Comparison of ENCODE assay signal across 3 cellular contexts in the genomic region with DNA sequence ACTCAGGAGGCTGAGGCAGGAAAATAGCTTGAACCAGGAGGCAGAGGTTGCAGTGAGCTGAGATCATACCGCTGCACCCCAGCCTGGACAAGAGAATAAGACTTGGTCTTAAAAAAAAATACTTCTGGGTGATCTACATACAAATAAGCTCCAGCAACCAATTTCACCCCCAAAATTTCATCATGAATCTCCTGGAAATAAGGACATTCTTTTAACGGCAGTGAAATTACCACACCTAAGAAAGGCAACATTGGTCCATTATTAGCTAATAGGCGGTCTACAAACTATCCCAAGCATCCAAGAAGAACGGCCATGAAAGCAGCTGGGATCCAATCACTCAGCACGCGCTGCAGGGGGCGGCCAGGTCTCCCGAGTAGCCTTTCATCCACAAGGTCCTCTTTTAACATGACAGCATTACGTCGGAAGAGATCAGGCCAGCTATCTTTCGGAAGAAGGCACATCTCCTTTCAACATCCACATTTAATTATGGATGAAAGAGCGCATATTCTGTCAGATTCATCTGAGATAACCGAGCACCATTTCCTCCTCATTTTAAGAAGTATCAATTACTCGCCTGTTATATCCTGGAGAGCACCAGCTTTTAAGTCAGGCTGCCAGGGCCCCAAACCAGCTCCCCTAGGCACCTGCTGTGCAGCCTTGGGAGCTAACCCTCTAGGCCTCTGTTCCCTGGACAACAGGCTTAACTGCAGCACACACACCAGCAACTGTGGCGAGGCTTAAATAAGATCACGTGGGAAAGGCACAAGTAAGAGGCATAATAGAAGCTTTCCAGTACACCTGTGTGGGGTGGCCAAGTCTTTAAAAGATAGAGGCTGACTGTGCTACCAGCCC.
TF ChIP-seq lines count a peak whose summit lies in the region.

No MANE protein-coding gene starts in this region.

TF ChIP-seq in GM23338, 12 proteins besides CTCF, POLR2A, EP300 and RAD21:
- TF ChIP-seq NANOG (IDR thresholded peaks at IDR 0.05; ENCODE audit: borderline replicate concordance): no peak
- TF ChIP-seq, protein P1, sequence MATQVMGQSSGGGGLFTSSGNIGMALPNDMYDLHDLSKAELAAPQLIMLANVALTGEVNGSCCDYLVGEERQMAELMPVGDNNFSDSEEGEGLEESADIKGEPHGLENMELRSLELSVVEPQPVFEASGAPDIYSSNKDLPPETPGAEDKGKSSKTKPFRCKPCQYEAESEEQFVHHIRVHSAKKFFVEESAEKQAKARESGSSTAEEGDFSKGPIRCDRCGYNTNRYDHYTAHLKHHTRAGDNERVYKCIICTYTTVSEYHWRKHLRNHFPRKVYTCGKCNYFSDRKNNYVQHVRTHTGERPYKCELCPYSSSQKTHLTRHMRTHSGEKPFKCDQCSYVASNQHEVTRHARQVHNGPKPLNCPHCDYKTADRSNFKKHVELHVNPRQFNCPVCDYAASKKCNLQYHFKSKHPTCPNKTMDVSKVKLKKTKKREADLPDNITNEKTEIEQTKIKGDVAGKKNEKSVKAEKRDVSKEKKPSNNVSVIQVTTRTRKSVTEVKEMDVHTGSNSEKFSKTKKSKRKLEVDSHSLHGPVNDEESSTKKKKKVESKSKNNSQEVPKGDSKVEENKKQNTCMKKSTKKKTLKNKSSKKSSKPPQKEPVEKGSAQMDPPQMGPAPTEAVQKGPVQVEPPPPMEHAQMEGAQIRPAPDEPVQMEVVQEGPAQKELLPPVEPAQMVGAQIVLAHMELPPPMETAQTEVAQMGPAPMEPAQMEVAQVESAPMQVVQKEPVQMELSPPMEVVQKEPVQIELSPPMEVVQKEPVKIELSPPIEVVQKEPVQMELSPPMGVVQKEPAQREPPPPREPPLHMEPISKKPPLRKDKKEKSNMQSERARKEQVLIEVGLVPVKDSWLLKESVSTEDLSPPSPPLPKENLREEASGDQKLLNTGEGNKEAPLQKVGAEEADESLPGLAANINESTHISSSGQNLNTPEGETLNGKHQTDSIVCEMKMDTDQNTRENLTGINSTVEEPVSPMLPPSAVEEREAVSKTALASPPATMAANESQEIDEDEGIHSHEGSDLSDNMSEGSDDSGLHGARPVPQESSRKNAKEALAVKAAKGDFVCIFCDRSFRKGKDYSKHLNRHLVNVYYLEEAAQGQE (IDR thresholded peaks at IDR 0.05; ENCODE audit: unreplicated experiment): no peak
- TF ChIP-seq, protein P2, sequence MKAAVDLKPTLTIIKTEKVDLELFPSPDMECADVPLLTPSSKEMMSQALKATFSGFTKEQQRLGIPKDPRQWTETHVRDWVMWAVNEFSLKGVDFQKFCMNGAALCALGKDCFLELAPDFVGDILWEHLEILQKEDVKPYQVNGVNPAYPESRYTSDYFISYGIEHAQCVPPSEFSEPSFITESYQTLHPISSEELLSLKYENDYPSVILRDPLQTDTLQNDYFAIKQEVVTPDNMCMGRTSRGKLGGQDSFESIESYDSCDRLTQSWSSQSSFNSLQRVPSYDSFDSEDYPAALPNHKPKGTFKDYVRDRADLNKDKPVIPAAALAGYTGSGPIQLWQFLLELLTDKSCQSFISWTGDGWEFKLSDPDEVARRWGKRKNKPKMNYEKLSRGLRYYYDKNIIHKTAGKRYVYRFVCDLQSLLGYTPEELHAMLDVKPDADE (IDR thresholded peaks at IDR 0.05): no peak
- TF ChIP-seq EZH2 (IDR thresholded peaks at IDR 0.05; ENCODE audit: low read depth, unreplicated experiment): no peak
- TF ChIP-seq ZNF331 (CRISPR knock-in tag; IDR thresholded peaks at IDR 0.05; ENCODE audit: low read depth): no peak
- TF ChIP-seq JUNB (IDR thresholded peaks at IDR 0.05; ENCODE audit: unreplicated experiment): no peak
- no peak for TF ChIP-seq ZNF114 (CRISPR knock-in tag; IDR thresholded peaks at IDR 0.05)

TF ChIP-seq in GM12878, 131 proteins besides CTCF, POLR2A, EP300 and RAD21 (continues in another document):
- no peak for TF ChIP-seq MEF2A (IDR thresholded peaks at IDR 0.05; ENCODE audit: insufficient read depth, low read depth, low read length)
- TF ChIP-seq, protein P3, sequence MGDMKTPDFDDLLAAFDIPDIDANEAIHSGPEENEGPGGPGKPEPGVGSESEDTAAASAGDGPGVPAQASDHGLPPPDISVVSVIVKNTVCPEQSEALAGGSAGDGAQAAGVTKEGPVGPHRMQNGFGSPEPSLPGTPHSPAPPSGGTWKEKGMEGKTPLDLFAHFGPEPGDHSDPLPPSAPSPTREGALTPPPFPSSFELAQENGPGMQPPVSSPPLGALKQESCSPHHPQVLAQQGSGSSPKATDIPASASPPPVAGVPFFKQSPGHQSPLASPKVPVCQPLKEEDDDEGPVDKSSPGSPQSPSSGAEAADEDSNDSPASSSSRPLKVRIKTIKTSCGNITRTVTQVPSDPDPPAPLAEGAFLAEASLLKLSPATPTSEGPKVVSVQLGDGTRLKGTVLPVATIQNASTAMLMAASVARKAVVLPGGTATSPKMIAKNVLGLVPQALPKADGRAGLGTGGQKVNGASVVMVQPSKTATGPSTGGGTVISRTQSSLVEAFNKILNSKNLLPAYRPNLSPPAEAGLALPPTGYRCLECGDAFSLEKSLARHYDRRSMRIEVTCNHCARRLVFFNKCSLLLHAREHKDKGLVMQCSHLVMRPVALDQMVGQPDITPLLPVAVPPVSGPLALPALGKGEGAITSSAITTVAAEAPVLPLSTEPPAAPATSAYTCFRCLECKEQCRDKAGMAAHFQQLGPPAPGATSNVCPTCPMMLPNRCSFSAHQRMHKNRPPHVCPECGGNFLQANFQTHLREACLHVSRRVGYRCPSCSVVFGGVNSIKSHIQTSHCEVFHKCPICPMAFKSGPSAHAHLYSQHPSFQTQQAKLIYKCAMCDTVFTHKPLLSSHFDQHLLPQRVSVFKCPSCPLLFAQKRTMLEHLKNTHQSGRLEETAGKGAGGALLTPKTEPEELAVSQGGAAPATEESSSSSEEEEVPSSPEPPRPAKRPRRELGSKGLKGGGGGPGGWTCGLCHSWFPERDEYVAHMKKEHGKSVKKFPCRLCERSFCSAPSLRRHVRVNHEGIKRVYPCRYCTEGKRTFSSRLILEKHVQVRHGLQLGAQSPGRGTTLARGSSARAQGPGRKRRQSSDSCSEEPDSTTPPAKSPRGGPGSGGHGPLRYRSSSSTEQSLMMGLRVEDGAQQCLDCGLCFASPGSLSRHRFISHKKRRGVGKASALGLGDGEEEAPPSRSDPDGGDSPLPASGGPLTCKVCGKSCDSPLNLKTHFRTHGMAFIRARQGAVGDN (IDR thresholded peaks at IDR 0.05): peak; percentile 91
- no peak for TF ChIP-seq CBX3 (IDR thresholded peaks at IDR 0.05; ENCODE audit: borderline replicate concordance, low read depth)
- TF ChIP-seq RUNX3 (IDR thresholded peaks at IDR 0.05; ENCODE audit: low read length): no peak
- TF ChIP-seq BHLHE40 (IDR thresholded peaks at IDR 0.05; ENCODE audit: borderline replicate concordance in 1 of 2, low read depth in 2 of 2, low read length in 1 of 2): peak in 1 of 2 experiments; percentile 12; a peak in 1 of 4 replicates
- no peak for TF ChIP-seq RCOR1 (conservative IDR thresholded peaks at IDR 0.05; ENCODE audit: low read depth, low read length)
- TF ChIP-seq ZBED1 (IDR thresholded peaks at IDR 0.05; ENCODE audit: borderline replicate concordance): no peak
- 0 out of 2 replicates have a peak, but pooled peaks have one; percentile 6 for TF ChIP-seq NR2F1 (conservative IDR thresholded peaks at IDR 0.05)
- TF ChIP-seq, protein P4, sequence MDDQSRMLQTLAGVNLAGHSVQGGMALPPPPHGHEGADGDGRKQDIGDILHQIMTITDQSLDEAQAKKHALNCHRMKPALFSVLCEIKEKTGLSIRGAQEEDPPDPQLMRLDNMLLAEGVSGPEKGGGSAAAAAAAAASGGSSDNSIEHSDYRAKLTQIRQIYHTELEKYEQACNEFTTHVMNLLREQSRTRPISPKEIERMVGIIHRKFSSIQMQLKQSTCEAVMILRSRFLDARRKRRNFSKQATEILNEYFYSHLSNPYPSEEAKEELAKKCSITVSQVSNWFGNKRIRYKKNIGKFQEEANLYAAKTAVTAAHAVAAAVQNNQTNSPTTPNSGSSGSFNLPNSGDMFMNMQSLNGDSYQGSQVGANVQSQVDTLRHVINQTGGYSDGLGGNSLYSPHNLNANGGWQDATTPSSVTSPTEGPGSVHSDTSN (IDR thresholded peaks at IDR 0.05; ENCODE audit: insufficient replicate concordance, low read depth, low read length): no peak
- TF ChIP-seq CHD2 (IDR thresholded peaks at IDR 0.05; ENCODE audit: borderline replicate concordance, low read depth, low read length): no peak
- peak; percentile 51; the same call in 1 of the 2 replicates for TF ChIP-seq RAD51 (IDR thresholded peaks at IDR 0.05)
- 0 out of 2 replicates have a peak, but pooled peaks have one; percentile 15 for TF ChIP-seq MTA2 (IDR thresholded peaks at IDR 0.05; ENCODE audit: low read depth)
- TF ChIP-seq, protein P5, sequence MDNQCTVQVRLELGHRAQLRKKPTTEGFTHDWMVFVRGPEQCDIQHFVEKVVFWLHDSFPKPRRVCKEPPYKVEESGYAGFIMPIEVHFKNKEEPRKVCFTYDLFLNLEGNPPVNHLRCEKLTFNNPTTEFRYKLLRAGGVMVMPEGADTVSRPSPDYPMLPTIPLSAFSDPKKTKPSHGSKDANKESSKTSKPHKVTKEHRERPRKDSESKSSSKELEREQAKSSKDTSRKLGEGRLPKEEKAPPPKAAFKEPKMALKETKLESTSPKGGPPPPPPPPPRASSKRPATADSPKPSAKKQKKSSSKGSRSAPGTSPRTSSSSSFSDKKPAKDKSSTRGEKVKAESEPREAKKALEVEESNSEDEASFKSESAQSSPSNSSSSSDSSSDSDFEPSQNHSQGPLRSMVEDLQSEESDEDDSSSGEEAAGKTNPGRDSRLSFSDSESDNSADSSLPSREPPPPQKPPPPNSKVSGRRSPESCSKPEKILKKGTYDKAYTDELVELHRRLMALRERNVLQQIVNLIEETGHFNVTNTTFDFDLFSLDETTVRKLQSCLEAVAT (IDR thresholded peaks at IDR 0.05): peak; percentile 91

TF ChIP-seq in SK-N-SH, 30 proteins besides CTCF, POLR2A, EP300 and RAD21:
- TF ChIP-seq GABPA (IDR thresholded peaks at IDR 0.05; ENCODE audit: low read depth) (no peak), TAF1 (IDR thresholded peaks at IDR 0.05; ENCODE audit: borderline replicate concordance, low read depth, low read length) (no peak), POLR2AphosphoS5 (IDR thresholded peaks at IDR 0.05; ENCODE audit: low read depth, low read length) (no peak)
TF ChIP-seq in SK-N-SH: peak in this region for 0.
